8 cellular contexts compared by ENCODE assay signal in the genomic region with DNA sequence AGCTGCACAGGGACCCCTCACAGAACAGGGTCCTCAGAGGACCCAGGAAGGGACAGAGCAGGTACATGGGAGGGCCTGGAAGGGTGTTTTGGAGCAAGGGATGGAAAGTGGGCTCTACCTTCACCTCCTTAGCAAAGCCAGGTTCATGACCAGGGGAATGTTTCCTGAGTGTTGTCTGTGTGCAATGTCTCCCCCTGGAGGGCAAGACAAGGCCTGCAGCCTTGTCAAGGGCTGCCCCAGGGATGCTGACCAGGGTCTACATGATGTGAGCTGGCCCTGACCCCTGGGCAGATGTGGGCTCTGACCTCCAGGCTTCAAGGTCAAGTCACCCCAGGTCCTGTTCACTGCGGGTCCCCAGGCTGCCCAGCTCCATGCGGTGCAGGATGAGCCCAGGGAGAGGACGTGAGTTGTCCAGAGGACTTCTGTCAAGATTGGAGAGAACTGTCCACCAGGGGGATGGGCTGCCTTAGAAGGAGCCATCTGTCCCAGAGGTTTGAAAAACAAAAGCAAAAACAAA. TPM values are rescaled to one million over a fixed set of nuclear protein-coding genes. Genes with fewer than 3 reads are reported as not detected.
DNase-seq lines count a peak whose midpoint lies in the region; ATAC-seq and TF ChIP-seq lines count a peak whose summit lies in the region.

No MANE protein-coding gene starts in this region.

- no peak overlapping the region for H2AFZ ChIP-seq in SK-N-SH (ENCODE audit: low read depth)

- H3K36me3 ChIP-seq in SK-N-SH (replicated peaks in 1 of 2; ENCODE audit: control insufficient read depth in 1 of 2, insufficient read depth in 2 of 2, low read length in 1 of 2): no peaks in the 10 kb centered on the region
- no peaks in the 10 kb centered on the region for H3K36me3 ChIP-seq in heart left ventricle
- no peaks in the 10 kb centered on the region for H3K36me3 ChIP-seq in rectal smooth muscle tissue (ENCODE audit: control insufficient read depth, insufficient read depth, low read length)
- H3K36me3 ChIP-seq in vagina: no peaks in the 10 kb centered on the region

- H3K36me3 Mint-ChIP-seq in activated naive CD8-positive, alpha-beta T cell treated with anti-CD3 and anti-CD28 coated beads for 36 hours: no peaks in the 10 kb centered on the region

- WGBS in SK-N-SH (ENCODE audit: low lambda C conversion rate): 57% methylated on average over 3 of the region's 3 CpGs
- WGBS in heart left ventricle, 4 donors: 63 to 67% (median 66%) methylated on average over 3 of the region's 3 CpGs

- no peaks in the 10 kb centered on the region for H3K9me2 ChIP-seq in SK-N-SH

- peak; percentile 16 for DNase-seq in DMS114 treated with DMSO at 0.1 percent for 48 hours (lab: John Stamatoyannopoulos, UW; ENCODE audit: unreplicated experiment)
- peak; percentile 77 for DNase-seq in SK-N-SH
- peak; percentile 64 for DNase-seq in activated naive CD8-positive, alpha-beta T cell treated with anti-CD3 and anti-CD28 coated beads for 36 hours
- peak in 4 of 5 donors; percentile 30 to 47 (median 42) for DNase-seq in heart left ventricle
- no peak for DNase-seq in vagina (ENCODE audit: extremely low spot score in 2 of 2)

- no peaks in the 10 kb centered on the region for H3K79me2 ChIP-seq in SK-N-SH (ENCODE audit: insufficient read depth)

- POLR2A ChIA-PET in SK-N-SH (lab: Yijun Ruan, JAX): no interaction called here

- H3K9me3 Mint-ChIP-seq in activated naive CD8-positive, alpha-beta T cell treated with anti-CD3 and anti-CD28 coated beads for 36 hours: no peaks in the 10 kb centered on the region

- no peak overlapping the region; a peak in 1 of 4 replicates for H3K4me3 ChIP-seq in SK-N-SH (ENCODE audit: low read depth in 2 of 2, low read length in 1 of 2)
- H3K4me3 ChIP-seq in heart left ventricle: peak overlapping the region in 6 of 12 donors; percentile 23 to 49 (median 46)
- H3K4me3 ChIP-seq in rectal smooth muscle tissue (ENCODE audit: low read length): peak overlapping the region; percentile 56
- no peak overlapping the region for H3K4me3 ChIP-seq in vagina

- peak overlapping the region; percentile 72 for H3K27ac Mint-ChIP-seq in activated naive CD8-positive, alpha-beta T cell treated with anti-CD3 and anti-CD28 coated beads for 36 hours

- TF ChIP-seq POLR2A in heart left ventricle (IDR thresholded peaks at IDR 0.05) (no peak), vagina (IDR thresholded peaks at IDR 0.05) (no peak)

- H3K27me3 Mint-ChIP-seq in activated naive CD8-positive, alpha-beta T cell treated with anti-CD3 and anti-CD28 coated beads for 36 hours: no peaks in the 10 kb centered on the region

- H4K20me1 ChIP-seq in SK-N-SH (ENCODE audit: insufficient read depth): no peaks in the 10 kb centered on the region

- H3K27me3 ChIP-seq in SK-N-SH (ENCODE audit: insufficient read depth) (no peaks in the 10 kb centered on the region), heart left ventricle (no peaks in the 10 kb centered on the region), rectal smooth muscle tissue (ENCODE audit: control insufficient read depth, insufficient read depth, low read length) (no peaks in the 10 kb centered on the region), vagina (no peaks in the 10 kb centered on the region)

- H3K4me3 Mint-ChIP-seq in activated naive CD8-positive, alpha-beta T cell treated with anti-CD3 and anti-CD28 coated beads for 36 hours: peak overlapping the region; percentile 70

- H3K27ac ChIP-seq in SK-N-SH (ENCODE audit: low read depth in 2 of 2, low read length in 1 of 2): no peak overlapping the region
- H3K27ac ChIP-seq in heart left ventricle: peak overlapping the region in 10 of 12 donors; percentile 52 to 84 (median 71)
- H3K27ac ChIP-seq in rectal smooth muscle tissue (ENCODE audit: low read depth, low read length): no peak overlapping the region
- peak overlapping the region; percentile 31 for H3K27ac ChIP-seq in vagina

- ATAC-seq in HG03175 (IDR thresholded peaks at IDR 0.05; ENCODE audit: unreplicated experiment) (peak; percentile 67), heart left ventricle (peak; percentile 60 to 85 (median 80)), GM19395 (IDR thresholded peaks at IDR 0.05; ENCODE audit: unreplicated experiment) (no peak)

- TF ChIP-seq CTCF in SK-N-SH (IDR thresholded peaks at IDR 0.05) (peak; percentile 86), heart left ventricle (IDR thresholded peaks at IDR 0.05) (peak; percentile 72 to 85 (median 78)), vagina (IDR thresholded peaks at IDR 0.05) (peak; percentile 39 to 60 (median 58))

- H3K9me3 ChIP-seq in SK-N-SH (no peaks in the 10 kb centered on the region), heart left ventricle (no peaks in the 10 kb centered on the region), vagina (no peaks in the 10 kb centered on the region)

- intact Hi-C loops in heart left ventricle (cut with DNase I): loop anchor here (1.0 to 5.0 kb wide), 3 partner anchors 77 to 79 kb away; no protein-coding TSS in a partner anchor
- intact Hi-C loops in vagina (cut with DNase I): loop anchor here (10.0 kb wide), 1 partner anchor 65 kb away; no protein-coding TSS in a partner anchor

- H3K4me1 ChIP-seq in SK-N-SH (ENCODE audit: control insufficient read depth in 1 of 2, insufficient read depth in 2 of 2, low read depth in 1 of 2, low read length in 1 of 2) (no peaks in the 10 kb centered on the region; a peak in 1 of 4 replicates), heart left ventricle (peaks cover 0 to 18% (median 6%) of the 10 kb centered on the region in 12 donors), rectal smooth muscle tissue (ENCODE audit: control insufficient read depth, insufficient read depth, low read length) (no peaks in the 10 kb centered on the region), vagina (peaks cover 15% of the 10 kb centered on the region)

- no peak overlapping the region for H3K9ac ChIP-seq in SK-N-SH
- no peak overlapping the region for H3K9ac ChIP-seq in rectal smooth muscle tissue (ENCODE audit: low read length)

- TF ChIP-seq EP300 in SK-N-SH (IDR thresholded peaks at IDR 0.05; ENCODE audit: borderline replicate concordance in 1 of 2, low read depth in 1 of 2, low read length in 1 of 2): no peak

- CTCF ChIA-PET in SK-N-SH (lab: Yijun Ruan, JAX): interaction anchor here (0.7 to 7.0 kb wide), 24 partner anchors 9 to 91 kb away, joined by 3 to 86 read pairs (median 8); partner anchors contain the start of gene CXCL17

- peak; percentile 79 for TF ChIP-seq RAD21 in SK-N-SH (IDR thresholded peaks at IDR 0.05; ENCODE audit: low read length)

- H3F3A ChIP-seq in SK-N-SH (replicated peaks; ENCODE audit: insufficient read depth): no peaks in the 10 kb centered on the region

- peaks cover 34% of the 10 kb centered on the region for H3K4me1 Mint-ChIP-seq in activated naive CD8-positive, alpha-beta T cell treated with anti-CD3 and anti-CD28 coated beads for 36 hours

- no peak overlapping the region for H3K4me2 ChIP-seq in SK-N-SH

TF ChIP-seq in SK-N-SH, 30 proteins besides CTCF, POLR2A, EP300 and RAD21:
- TF ChIP-seq TCF12 (IDR thresholded peaks at IDR 0.05) (no peak), SMC3 (IDR thresholded peaks at IDR 0.05; ENCODE audit: low read depth, low read length) (peak; percentile 91)

RNA-seq across cellular contexts. Expression of gene CEACAM1, which starts 1.0 kb away (rescaled TPM):
- polyA plus RNA-seq in SK-N-SH (2012; rRNA removed) (0.49 and 0.53 TPM in 2 replicates), heart left ventricle (1 to 10 TPM; 1.6 to 2.1 TPM)
- polyA plus RNA-seq in SK-N-SH (2012; cell fraction: cytosol; rRNA removed): 0.44 and 0.46 TPM in 2 replicates
- 0.75 and 1.5 TPM in 2 replicates for polyA plus RNA-seq in SK-N-SH (2012; cell fraction: nucleus; rRNA removed)
- 1 to 10 TPM; 3.3 to 3.5 TPM for total RNA-seq in activated naive CD8-positive, alpha-beta T cell treated with anti-CD3 and anti-CD28 coated beads for 36 hours
- total RNA-seq in heart left ventricle (1 to 10 TPM; 1.3 to 8.3 (median 2.5) TPM), vagina (24.3 TPM)

Comparison
In these comparisons a context has a peak if more than half of its experiments do, and no peak if none do; other contexts are left out.
1. DNase-seq: peak in DMS114 treated with DMSO at 0.1 percent for 48 hours (single experiment), SK-N-SH (single experiment), activated naive CD8-positive, alpha-beta T cell treated with anti-CD3 and anti-CD28 coated beads for 36 hours (single experiment) and heart left ventricle (4 of 5); none in vagina (0 of 2).
2. H3K27ac ChIP-seq: peak in heart left ventricle (10 of 12) and vagina (single experiment); none in SK-N-SH (0 of 2) and rectal smooth muscle tissue (single experiment).
3. Peak in every context shown above with its lines, with median percentiles within 50 percentile points of each other: CTCF ChIP-seq.